3 cellular contexts compared by ENCODE assay signal in genomic region chr4:168113059-168113458, GRCh38. TPM values are rescaled to one million over a fixed set of nuclear protein-coding genes. Genes with fewer than 3 reads are reported as not detected.
"Had no signal": no experiment of that assay in that cellular context is flagged by ENCODE, and none has a peak within 500 bp of the region (broad histone marks: within the 10 kb centered on the region; RNA-seq: fewer than 3 reads in every experiment).

No MANE protein-coding gene starts in this region.

RNA-seq across cellular contexts. Expression of gene ANXA10, which starts 20.7 kb away (rescaled TPM):
- total RNA-seq: HepG2, K562 had no signal
- polyA plus RNA-seq: IgD-negative memory B cell, K562 had no signal
